ENCODE assay signal across 7 cellular contexts in genomic region chr1:43933386-43934278, GRCh38. TPM values are rescaled to one million over a fixed set of nuclear protein-coding genes. Genes with fewer than 3 reads are reported as not detected.
A peak's percentile ranks its signal among the peaks of the same experiment; 100 is the strongest.
DNase-seq lines count a peak whose midpoint lies in the region; ATAC-seq and TF ChIP-seq lines count a peak whose summit lies in the region.

Gene ARTN (plus strand): TSS chr1:43933801. CDS start chr1:43935657, 1,856 bp downstream.

- DNase-seq in HFF-Myc (ENCODE audit: extremely low read depth, low read depth) (no peak), Peyer's patch (peak in 1 of 3 donors; percentile 65), fibroblast of pulmonary artery (ENCODE audit: low read depth) (no peak), prostate gland (ENCODE audit: low spot score) (peak; percentile 59), H4 (ENCODE audit: low spot score) (no peak)
- DNase-seq in stimulated activated CD4-positive, alpha-beta T cell treated with anti-CD3 and anti-CD28 coated beads, Interleukin-4, amount 100 ng/mL, for 24 hours = no peak

- H3K4me3 ChIP-seq in HFF-Myc (replicated peaks; ENCODE audit: low read depth, low read length) (peak within 1 kb of the TSS; percentile 44), Peyer's patch (peak within 1 kb of the TSS in 3 of 4 donors; percentile 20 to 44 (median 35)), fibroblast of pulmonary artery (replicated peaks; ENCODE audit: low read depth, low read length) (peak within 1 kb of the TSS; percentile 38), prostate gland (peak within 1 kb of the TSS; percentile 38 to 45)

- H3K27ac ChIP-seq in Peyer's patch (no peak within 1 kb of the TSS), prostate gland (peak within 1 kb of the TSS; percentile 75)

- H3K4me1 ChIP-seq in Peyer's patch (peaks cover 3 to 31% (median 12%) of the 10 kb centered on the region in 4 donors), prostate gland (replicated peaks) (no peaks in the 10 kb centered on the region)

- no peak for ATAC-seq in HG03196 (IDR thresholded peaks at IDR 0.05; ENCODE audit: unreplicated experiment)

- 3% methylated on average over 45 of the region's 48 CpGs for WGBS in prostate gland

- intact Hi-C loops in prostate gland (cut with DNase I) = loop anchor here (1.0 to 5.0 kb wide), 2 partner anchors 170 to 406 kb away; no protein-coding TSS in a partner anchor

- H3K27me3 ChIP-seq in Peyer's patch = no peaks in the 10 kb centered on the region
- no peaks in the 10 kb centered on the region for H3K27me3 ChIP-seq in prostate gland (replicated peaks; ENCODE audit: insufficient read depth)

- no peak for TF ChIP-seq CTCF in HFF-Myc (IDR thresholded peaks at IDR 0.05; ENCODE audit: low read depth, low read length, missing control alignments)
- no peak for TF ChIP-seq CTCF in Peyer's patch (IDR thresholded peaks at IDR 0.05)
- TF ChIP-seq CTCF in fibroblast of pulmonary artery (IDR thresholded peaks at IDR 0.05; ENCODE audit: low read length, missing control alignments) = no peak
- TF ChIP-seq CTCF in prostate gland (IDR thresholded peaks at IDR 0.05) = peak in 1 of 4 experiments; percentile 4

- H3K36me3 ChIP-seq in Peyer's patch = no peaks in the 10 kb centered on the region
- no peaks in the 10 kb centered on the region for H3K36me3 ChIP-seq in prostate gland

- TF ChIP-seq POLR2A in Peyer's patch (IDR thresholded peaks at IDR 0.05) (no peak), prostate gland (IDR thresholded peaks at IDR 0.05) (peak; percentile 13)

- no peaks in the 10 kb centered on the region for H3K9me3 ChIP-seq in Peyer's patch
- no peaks in the 10 kb centered on the region for H3K9me3 ChIP-seq in prostate gland

RNA-seq across cellular contexts. Expression of gene ARTN, which starts in this region (rescaled TPM):
- under 1 TPM in 1 of 4 donors, not detected in 3; 0.94 TPM for total RNA-seq in Peyer's patch
- 1 to 10 TPM; 4.1 to 5.4 TPM for total RNA-seq in prostate gland
- 0.25 TPM in 1 of 2 replicates, not detected in the other for total RNA-seq in H4 (2014; rRNA removed; shearing (Covaris generic))

Comparison
In these comparisons a context has a peak if more than half of its experiments do, and no peak if none do; other contexts are left out.
1. H3K27ac ChIP-seq: peak in prostate gland (2 of 2); none in Peyer's patch (0 of 4).
2. Peak in every context shown above with its lines, with median percentiles within 50 percentile points of each other: H3K4me3 ChIP-seq.